1 cellular context compared by ENCODE assay signal in the genomic region with DNA sequence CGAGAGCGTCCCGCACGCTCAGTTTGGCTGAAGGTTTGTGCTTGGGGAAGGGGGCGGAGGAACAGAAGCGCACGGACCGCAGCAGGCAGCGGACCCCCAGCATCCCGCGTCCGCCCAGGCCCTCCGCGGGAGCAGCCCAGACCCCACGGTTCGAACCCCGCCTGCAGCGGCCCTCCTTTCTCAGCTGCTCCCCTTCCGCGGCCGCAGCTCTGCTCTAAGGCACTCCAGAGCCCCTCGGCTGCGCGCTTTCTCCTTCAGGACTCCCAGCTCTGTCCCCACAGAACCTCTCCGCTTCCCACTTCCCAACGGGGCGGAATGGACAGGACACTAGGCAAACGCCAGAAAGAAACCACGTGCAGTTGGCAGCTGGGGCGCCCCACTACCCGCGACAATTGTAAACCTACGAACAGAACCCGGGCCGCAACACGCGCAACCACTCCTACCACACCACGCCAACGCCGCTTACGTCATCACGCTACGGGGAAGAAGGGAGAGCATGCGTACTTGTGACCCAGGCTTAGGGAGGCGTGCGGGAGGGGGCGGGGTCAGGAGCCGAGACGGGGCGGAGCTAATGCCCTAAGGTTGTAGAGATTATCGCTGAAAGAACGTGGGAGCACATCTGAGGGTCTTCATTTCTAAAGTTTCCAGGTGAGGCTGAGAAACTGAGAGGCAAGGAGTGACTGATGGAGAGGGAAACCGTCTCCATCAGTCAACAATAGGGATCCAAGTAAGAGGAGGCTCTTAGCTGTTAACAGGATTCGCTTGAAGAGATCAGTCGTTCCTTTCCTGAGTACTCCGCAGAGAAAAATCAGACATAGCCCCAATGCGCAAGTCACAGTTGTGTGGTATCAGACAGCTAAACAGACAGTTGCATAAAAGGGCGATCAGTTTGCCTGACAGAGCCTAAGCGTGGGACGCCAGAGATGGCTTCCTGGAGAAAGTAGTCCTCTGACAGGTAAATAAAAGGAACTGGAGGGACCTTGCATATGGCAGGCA.
TF ChIP-seq lines count a peak whose summit lies in the region.

A gene with protein sequence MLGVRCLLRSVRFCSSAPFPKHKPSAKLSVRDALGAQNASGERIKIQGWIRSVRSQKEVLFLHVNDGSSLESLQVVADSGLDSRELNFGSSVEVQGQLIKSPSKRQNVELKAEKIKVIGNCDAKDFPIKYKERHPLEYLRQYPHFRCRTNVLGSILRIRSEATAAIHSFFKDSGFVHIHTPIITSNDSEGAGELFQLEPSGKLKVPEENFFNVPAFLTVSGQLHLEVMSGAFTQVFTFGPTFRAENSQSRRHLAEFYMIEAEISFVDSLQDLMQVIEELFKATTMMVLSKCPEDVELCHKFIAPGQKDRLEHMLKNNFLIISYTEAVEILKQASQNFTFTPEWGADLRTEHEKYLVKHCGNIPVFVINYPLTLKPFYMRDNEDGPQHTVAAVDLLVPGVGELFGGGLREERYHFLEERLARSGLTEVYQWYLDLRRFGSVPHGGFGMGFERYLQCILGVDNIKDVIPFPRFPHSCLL (minus strand): TSS at position 479 of the 996 bp plus-strand sequence. CDS start 376 bp downstream, at position 103.

TF ChIP-seq in HepG2, 621 proteins besides CTCF, POLR2A, EP300 and RAD21 (continued from another document and continues in another):
- TF ChIP-seq ASH2L (IDR thresholded peaks at IDR 0.05; ENCODE audit: insufficient read length, low read depth, low read length) (peak; percentile 88), MED13 (CRISPR knock-in tag; IDR thresholded peaks at IDR 0.05) (no peak), FOXM1 (CRISPR knock-in tag; IDR thresholded peaks at IDR 0.05) (no peak), SP4 (CRISPR knock-in tag; IDR thresholded peaks at IDR 0.05) (peak; percentile 57), PAWR (CRISPR knock-in tag; IDR thresholded peaks at IDR 0.05; ENCODE audit: borderline replicate concordance) (no peak; the same call in 1 of the 2 replicates), FOXK2 (IDR thresholded peaks at IDR 0.05) (peak; percentile 78; the same call in 1 of the 2 replicates), ARHGAP35 (CRISPR knock-in tag; IDR thresholded peaks at IDR 0.05; ENCODE audit: borderline replicate concordance) (no peak; the same call in none of the 2 replicates), MZF1 (CRISPR knock-in tag; IDR thresholded peaks at IDR 0.05; ENCODE audit: borderline replicate concordance) (no peak), ZNF720 (CRISPR knock-in tag; IDR thresholded peaks at IDR 0.05) (no peak), NCOA1 (CRISPR knock-in tag; IDR thresholded peaks at IDR 0.05) (0 out of 2 replicates have a peak, but pooled peaks have one; percentile 42), ZBTB7A (CRISPR knock-in tag; IDR thresholded peaks at IDR 0.05) (peak; percentile 29; the same call in 1 of the 2 replicates), ZNF138 (CRISPR knock-in tag; IDR thresholded peaks at IDR 0.05; ENCODE audit: low read depth) (no peak; the same call in 1 of the 2 replicates), GZF1 (CRISPR knock-in tag; IDR thresholded peaks at IDR 0.05) (no peak), FOXK1 (CRISPR knock-in tag; IDR thresholded peaks at IDR 0.05; ENCODE audit: borderline replicate concordance, low read depth) (peak; percentile 50; the same call in 1 of the 2 replicates), ZNF761 (CRISPR knock-in tag; conservative IDR thresholded peaks at IDR 0.05) (no peak), ZNF674 (CRISPR knock-in tag; IDR thresholded peaks at IDR 0.05; ENCODE audit: low read depth) (no peak), ZNF33A (CRISPR knock-in tag; IDR thresholded peaks at IDR 0.05; ENCODE audit: borderline replicate concordance) (no peak; the same call in 1 of the 2 replicates), PCBP1 (IDR thresholded peaks at IDR 0.05; ENCODE audit: borderline replicate concordance, low read depth, low read length) (no peak), SRF (IDR thresholded peaks at IDR 0.05; ENCODE audit: low read depth, low read length) (no peak), THAP11 (CRISPR knock-in tag; IDR thresholded peaks at IDR 0.05) (peak; percentile 61; the same call in 1 of the 2 replicates), BORCS8-MEF2B (CRISPR knock-in tag; IDR thresholded peaks at IDR 0.05) (peak; percentile 88), SATB2 (CRISPR knock-in tag; IDR thresholded peaks at IDR 0.05) (peak; percentile 61; the same call in 1 of the 2 replicates), WIZ (CRISPR knock-in tag; IDR thresholded peaks at IDR 0.05) (no peak), ZNF383 (CRISPR knock-in tag; IDR thresholded peaks at IDR 0.05; ENCODE audit: borderline replicate concordance) (0 out of 2 replicates have a peak, but pooled peaks have one; percentile 18), SP1 (IDR thresholded peaks at IDR 0.05) (no peak), SP1 (CRISPR knock-in tag; IDR thresholded peaks at IDR 0.05) (no peak), TCF7L2 (IDR thresholded peaks at IDR 0.05; ENCODE audit: low read depth, low read length) (no peak), MTA3 (CRISPR knock-in tag; IDR thresholded peaks at IDR 0.05) (no peak), NAIF1 (CRISPR knock-in tag; IDR thresholded peaks at IDR 0.05; ENCODE audit: borderline replicate concordance) (no peak; the same call in 1 of the 2 replicates), FOSL1 (CRISPR knock-in tag; IDR thresholded peaks at IDR 0.05; ENCODE audit: borderline replicate concordance) (no peak), CREB1 (IDR thresholded peaks at IDR 0.05) (peak; percentile 98), CREB1 (CRISPR knock-in tag; IDR thresholded peaks at IDR 0.05) (peak; percentile 94), BHLHE40 (IDR thresholded peaks at IDR 0.05; ENCODE audit: low read length) (peak; percentile 38; the same call in 1 of the 2 replicates), SMARCC2 (IDR thresholded peaks at IDR 0.05) (no peak), ZFP37 (CRISPR knock-in tag; IDR thresholded peaks at IDR 0.05; ENCODE audit: borderline replicate concordance) (no peak), ZBTB20 (CRISPR knock-in tag; IDR thresholded peaks at IDR 0.05; ENCODE audit: borderline replicate concordance, low read depth) (no peak), FOSL2 (CRISPR knock-in tag; IDR thresholded peaks at IDR 0.05) (0 out of 2 replicates have a peak, but pooled peaks have one; percentile 38), KDM3A (CRISPR knock-in tag; IDR thresholded peaks at IDR 0.05; ENCODE audit: low read depth) (no peak; the same call in 1 of the 2 replicates), ZFP36L1 (CRISPR knock-in tag; IDR thresholded peaks at IDR 0.05) (peak; percentile 55; the same call in 1 of the 2 replicates), ZNF501 (CRISPR knock-in tag; IDR thresholded peaks at IDR 0.05) (peak; percentile 98), ZNF496 (CRISPR knock-in tag; IDR thresholded peaks at IDR 0.05; ENCODE audit: insufficient replicate concordance) (no peak), DR1 (CRISPR knock-in tag; IDR thresholded peaks at IDR 0.05) (peak; percentile 60; the same call in 1 of the 2 replicates), CEBPG (CRISPR knock-in tag; IDR thresholded peaks at IDR 0.05) (peak; percentile 57)
- TF ChIP-seq, protein P1, sequence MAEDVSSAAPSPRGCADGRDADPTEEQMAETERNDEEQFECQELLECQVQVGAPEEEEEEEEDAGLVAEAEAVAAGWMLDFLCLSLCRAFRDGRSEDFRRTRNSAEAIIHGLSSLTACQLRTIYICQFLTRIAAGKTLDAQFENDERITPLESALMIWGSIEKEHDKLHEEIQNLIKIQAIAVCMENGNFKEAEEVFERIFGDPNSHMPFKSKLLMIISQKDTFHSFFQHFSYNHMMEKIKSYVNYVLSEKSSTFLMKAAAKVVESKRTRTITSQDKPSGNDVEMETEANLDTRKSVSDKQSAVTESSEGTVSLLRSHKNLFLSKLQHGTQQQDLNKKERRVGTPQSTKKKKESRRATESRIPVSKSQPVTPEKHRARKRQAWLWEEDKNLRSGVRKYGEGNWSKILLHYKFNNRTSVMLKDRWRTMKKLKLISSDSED (CRISPR knock-in tag; IDR thresholded peaks at IDR 0.05), result no peak
- TF ChIP-seq, protein P2, sequence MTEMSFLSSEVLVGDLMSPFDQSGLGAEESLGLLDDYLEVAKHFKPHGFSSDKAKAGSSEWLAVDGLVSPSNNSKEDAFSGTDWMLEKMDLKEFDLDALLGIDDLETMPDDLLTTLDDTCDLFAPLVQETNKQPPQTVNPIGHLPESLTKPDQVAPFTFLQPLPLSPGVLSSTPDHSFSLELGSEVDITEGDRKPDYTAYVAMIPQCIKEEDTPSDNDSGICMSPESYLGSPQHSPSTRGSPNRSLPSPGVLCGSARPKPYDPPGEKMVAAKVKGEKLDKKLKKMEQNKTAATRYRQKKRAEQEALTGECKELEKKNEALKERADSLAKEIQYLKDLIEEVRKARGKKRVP (CRISPR knock-in tag; IDR thresholded peaks at IDR 0.05), result peak in 1 of 2 experiments; percentile 70; a peak in 2 of 4 replicates
- TF ChIP-seq, protein P3, sequence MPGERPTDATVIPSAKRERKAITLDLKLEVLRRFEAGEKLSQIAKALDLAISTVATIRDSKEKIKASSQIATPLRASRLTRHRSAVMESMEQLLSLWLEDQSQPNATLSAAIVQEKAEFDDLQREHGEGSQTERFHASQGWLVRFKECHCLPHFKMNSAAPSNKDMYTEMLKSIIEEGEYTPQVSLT (CRISPR knock-in tag; IDR thresholded peaks at IDR 0.05; ENCODE audit: borderline replicate concordance, low read depth), result no peak
- TF ChIP-seq, protein P4, sequence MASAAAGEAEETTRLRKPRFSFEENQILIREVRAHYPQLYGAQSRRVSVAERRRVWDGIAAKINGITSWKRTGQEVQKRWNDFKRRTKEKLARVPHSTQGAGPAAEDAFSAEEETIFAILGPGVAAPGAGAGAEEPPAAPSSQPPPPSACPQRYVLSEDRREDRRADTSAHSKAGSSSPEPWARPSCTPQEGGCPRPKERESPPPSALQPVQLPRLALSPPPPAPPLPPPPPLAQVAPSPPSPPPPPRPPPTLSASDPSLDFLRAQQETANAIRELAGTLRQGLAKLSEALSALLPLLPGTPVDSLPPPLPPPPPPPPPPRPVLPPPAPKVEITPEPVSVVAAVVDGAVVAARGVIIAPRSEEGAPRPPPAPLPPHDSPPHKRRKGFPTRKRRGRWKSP (CRISPR knock-in tag; IDR thresholded peaks at IDR 0.05), result peak; percentile 14; the same call in 1 of the 2 replicates
- TF ChIP-seq, protein P5, sequence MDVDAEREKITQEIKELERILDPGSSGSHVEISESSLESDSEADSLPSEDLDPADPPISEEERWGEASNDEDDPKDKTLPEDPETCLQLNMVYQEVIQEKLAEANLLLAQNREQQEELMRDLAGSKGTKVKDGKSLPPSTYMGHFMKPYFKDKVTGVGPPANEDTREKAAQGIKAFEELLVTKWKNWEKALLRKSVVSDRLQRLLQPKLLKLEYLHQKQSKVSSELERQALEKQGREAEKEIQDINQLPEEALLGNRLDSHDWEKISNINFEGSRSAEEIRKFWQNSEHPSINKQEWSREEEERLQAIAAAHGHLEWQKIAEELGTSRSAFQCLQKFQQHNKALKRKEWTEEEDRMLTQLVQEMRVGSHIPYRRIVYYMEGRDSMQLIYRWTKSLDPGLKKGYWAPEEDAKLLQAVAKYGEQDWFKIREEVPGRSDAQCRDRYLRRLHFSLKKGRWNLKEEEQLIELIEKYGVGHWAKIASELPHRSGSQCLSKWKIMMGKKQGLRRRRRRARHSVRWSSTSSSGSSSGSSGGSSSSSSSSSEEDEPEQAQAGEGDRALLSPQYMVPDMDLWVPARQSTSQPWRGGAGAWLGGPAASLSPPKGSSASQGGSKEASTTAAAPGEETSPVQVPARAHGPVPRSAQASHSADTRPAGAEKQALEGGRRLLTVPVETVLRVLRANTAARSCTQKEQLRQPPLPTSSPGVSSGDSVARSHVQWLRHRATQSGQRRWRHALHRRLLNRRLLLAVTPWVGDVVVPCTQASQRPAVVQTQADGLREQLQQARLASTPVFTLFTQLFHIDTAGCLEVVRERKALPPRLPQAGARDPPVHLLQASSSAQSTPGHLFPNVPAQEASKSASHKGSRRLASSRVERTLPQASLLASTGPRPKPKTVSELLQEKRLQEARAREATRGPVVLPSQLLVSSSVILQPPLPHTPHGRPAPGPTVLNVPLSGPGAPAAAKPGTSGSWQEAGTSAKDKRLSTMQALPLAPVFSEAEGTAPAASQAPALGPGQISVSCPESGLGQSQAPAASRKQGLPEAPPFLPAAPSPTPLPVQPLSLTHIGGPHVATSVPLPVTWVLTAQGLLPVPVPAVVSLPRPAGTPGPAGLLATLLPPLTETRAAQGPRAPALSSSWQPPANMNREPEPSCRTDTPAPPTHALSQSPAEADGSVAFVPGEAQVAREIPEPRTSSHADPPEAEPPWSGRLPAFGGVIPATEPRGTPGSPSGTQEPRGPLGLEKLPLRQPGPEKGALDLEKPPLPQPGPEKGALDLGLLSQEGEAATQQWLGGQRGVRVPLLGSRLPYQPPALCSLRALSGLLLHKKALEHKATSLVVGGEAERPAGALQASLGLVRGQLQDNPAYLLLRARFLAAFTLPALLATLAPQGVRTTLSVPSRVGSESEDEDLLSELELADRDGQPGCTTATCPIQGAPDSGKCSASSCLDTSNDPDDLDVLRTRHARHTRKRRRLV (CRISPR knock-in tag; IDR thresholded peaks at IDR 0.05), result 0 out of 2 replicates have a peak, but pooled peaks have one; percentile 60
- TF ChIP-seq, protein P6, sequence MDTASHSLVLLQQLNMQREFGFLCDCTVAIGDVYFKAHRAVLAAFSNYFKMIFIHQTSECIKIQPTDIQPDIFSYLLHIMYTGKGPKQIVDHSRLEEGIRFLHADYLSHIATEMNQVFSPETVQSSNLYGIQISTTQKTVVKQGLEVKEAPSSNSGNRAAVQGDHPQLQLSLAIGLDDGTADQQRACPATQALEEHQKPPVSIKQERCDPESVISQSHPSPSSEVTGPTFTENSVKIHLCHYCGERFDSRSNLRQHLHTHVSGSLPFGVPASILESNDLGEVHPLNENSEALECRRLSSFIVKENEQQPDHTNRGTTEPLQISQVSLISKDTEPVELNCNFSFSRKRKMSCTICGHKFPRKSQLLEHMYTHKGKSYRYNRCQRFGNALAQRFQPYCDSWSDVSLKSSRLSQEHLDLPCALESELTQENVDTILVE (CRISPR knock-in tag; IDR thresholded peaks at IDR 0.05), result 0 out of 2 replicates have a peak, but pooled peaks have one; percentile 9
- TF ChIP-seq, protein P7, sequence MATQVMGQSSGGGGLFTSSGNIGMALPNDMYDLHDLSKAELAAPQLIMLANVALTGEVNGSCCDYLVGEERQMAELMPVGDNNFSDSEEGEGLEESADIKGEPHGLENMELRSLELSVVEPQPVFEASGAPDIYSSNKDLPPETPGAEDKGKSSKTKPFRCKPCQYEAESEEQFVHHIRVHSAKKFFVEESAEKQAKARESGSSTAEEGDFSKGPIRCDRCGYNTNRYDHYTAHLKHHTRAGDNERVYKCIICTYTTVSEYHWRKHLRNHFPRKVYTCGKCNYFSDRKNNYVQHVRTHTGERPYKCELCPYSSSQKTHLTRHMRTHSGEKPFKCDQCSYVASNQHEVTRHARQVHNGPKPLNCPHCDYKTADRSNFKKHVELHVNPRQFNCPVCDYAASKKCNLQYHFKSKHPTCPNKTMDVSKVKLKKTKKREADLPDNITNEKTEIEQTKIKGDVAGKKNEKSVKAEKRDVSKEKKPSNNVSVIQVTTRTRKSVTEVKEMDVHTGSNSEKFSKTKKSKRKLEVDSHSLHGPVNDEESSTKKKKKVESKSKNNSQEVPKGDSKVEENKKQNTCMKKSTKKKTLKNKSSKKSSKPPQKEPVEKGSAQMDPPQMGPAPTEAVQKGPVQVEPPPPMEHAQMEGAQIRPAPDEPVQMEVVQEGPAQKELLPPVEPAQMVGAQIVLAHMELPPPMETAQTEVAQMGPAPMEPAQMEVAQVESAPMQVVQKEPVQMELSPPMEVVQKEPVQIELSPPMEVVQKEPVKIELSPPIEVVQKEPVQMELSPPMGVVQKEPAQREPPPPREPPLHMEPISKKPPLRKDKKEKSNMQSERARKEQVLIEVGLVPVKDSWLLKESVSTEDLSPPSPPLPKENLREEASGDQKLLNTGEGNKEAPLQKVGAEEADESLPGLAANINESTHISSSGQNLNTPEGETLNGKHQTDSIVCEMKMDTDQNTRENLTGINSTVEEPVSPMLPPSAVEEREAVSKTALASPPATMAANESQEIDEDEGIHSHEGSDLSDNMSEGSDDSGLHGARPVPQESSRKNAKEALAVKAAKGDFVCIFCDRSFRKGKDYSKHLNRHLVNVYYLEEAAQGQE (IDR thresholded peaks at IDR 0.05; ENCODE audit: borderline replicate concordance in 1 of 2, low read depth in 1 of 2, low read length in 2 of 2), result no peak
